ENCODE assay signal across 24 cellular contexts in the genomic region with DNA sequence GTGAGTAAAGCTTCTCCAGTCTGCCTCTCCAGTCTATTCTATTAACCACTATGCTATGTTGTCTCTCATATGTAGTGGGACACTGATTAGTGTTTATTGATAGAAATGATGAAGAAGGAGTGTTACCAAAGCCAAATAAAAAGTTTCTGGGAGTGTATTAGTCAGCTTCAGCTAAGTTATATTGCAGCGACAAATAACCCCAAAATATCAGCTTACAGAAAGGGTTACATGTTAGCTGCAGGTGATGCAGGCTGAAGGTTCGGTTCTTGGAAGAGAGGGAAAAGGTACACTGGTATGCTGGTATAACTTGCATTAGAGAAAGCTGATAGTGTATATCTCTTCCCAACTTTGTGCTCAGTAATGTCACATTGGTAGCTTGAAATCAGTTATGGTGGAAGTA.
"Had no signal": no experiment of that assay in that cellular context is flagged by ENCODE, and none has a peak within 500 bp of the region (broad histone marks: within the 10 kb centered on the region; RNA-seq: fewer than 3 reads in every experiment).

No MANE protein-coding gene starts in this region.

- H3K4me3 Mint-ChIP-seq: activated CD4-positive, alpha-beta memory T cell treated with anti-CD3 and anti-CD28 coated beads, Interleukin-2, amount 10 ng/mL, durations not matched to agents 7 days and 5 days; activated CD4-positive, alpha-beta T cell treated with anti-CD3 and anti-CD28 coated beads for 36 hours; activated naive CD4-positive, alpha-beta T cell treated with anti-CD3 and anti-CD28 coated beads, Interleukin-2, amount 50 U/mL, for 24 hours; activated T-cell treated with anti-CD3 and anti-CD28 coated beads, Interleukin-2, amount 50 U/mL, for 72 hours had no signal

- H3K27ac ChIP-seq: KMS-11, SK-N-MC, WERI-Rb-1 had no signal

- H3K36me3 ChIP-seq: MG63, WERI-Rb-1 had no signal

- H3K9ac ChIP-seq: KMS-11 had no signal

- DNase-seq: activated CD4-positive, alpha-beta memory T cell treated with anti-CD3 and anti-CD28 coated beads, Interleukin-2, amount 10 ng/mL, durations not matched to agents 7 days and 5 days; activated CD4-positive, alpha-beta T cell treated with anti-CD3 and anti-CD28 coated beads for 36 hours; activated CD4-positive, alpha-beta T cell treated with anti-CD3 and anti-CD28 coated beads, Interleukin-2, amount 50 U/mL, for 1 hour; activated CD8-positive, alpha-beta memory T cell treated with anti-CD3 and anti-CD28 coated beads, Interleukin-2, amount 50 U/mL, for 4 hours; activated naive CD4-positive, alpha-beta T cell; activated T-cell treated with anti-CD3 and anti-CD28 coated beads, Interleukin-2, amount 50 U/mL, for 72 hours; aorta; central memory CD4-positive, alpha-beta T cell; MG63; MV-4-11; NCI-H1092 treated with DMSO at 0.1 percent for 48 hours; NCI-H1436; NCI-H1694 treated with DMSO at 0.1 percent for 48 hours; NCI-H2029 treated with DMSO at 0.1 percent for 48 hours; NCI-H345; NCI-H510A; NCI-H526 treated with DMSO at 0.1 percent for 48 hours; NK-92 treated with Interleukin-12 subunit alpha and Interleukin-12 subunit beta, amount 100 ng/mL, for 24 hours; SIG-M5; T-helper 1 cell; WERI-Rb-1 had no signal

- H3K4me2 ChIP-seq: KMS-11 had no signal

- H3K27me3 ChIP-seq: MG63 had no signal

- H3K4me3 ChIP-seq: MG63, SK-N-MC had no signal

- H3K9me3 Mint-ChIP-seq: activated naive CD4-positive, alpha-beta T cell treated with anti-CD3 and anti-CD28 coated beads, Interleukin-2, amount 50 U/mL, for 24 hours had no signal

- H3K4me1 Mint-ChIP-seq: activated CD4-positive, alpha-beta T cell treated with anti-CD3 and anti-CD28 coated beads for 36 hours; activated naive CD4-positive, alpha-beta T cell treated with anti-CD3 and anti-CD28 coated beads, Interleukin-2, amount 50 U/mL, for 24 hours had no signal

- H3K27ac Mint-ChIP-seq: activated CD4-positive, alpha-beta memory T cell treated with anti-CD3 and anti-CD28 coated beads, Interleukin-2, amount 10 ng/mL, durations not matched to agents 7 days and 5 days; activated CD4-positive, alpha-beta T cell treated with anti-CD3 and anti-CD28 coated beads for 36 hours; activated naive CD4-positive, alpha-beta T cell treated with anti-CD3 and anti-CD28 coated beads, Interleukin-2, amount 50 U/mL, for 24 hours; activated T-cell treated with anti-CD3 and anti-CD28 coated beads, Interleukin-2, amount 50 U/mL, for 72 hours had no signal

- ATAC-seq: activated CD4-positive, alpha-beta T cell treated with anti-CD3 and anti-CD28 coated beads for 36 hours; activated T-cell treated with anti-CD3 and anti-CD28 coated beads, Interleukin-2, amount 50 U/mL, for 72 hours had no signal
